ENCODE assay signal across 1 cellular context in the genomic region with DNA sequence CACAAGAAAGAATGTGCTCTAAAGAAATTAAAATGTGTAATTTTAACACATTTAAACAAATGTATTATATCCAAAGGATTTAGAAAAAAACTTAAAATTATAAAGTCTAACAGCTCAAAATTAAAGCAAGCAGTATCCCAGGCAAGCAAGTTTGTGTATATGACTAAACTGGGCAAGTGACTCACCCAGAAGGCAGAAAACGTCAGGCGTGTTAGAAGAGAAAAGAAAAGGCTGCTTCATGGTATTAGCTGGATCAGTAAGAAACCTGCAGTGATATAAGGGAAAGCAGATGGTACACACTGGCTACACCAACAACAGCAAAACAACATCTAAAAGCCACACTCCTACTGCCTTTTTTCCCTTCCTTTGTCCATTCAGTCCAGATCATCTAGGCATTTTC.
TF ChIP-seq lines count a peak whose summit lies in the region.

No MANE protein-coding gene starts in this region.

TF ChIP-seq in SK-N-SH, 30 proteins besides CTCF, POLR2A, EP300 and RAD21 (continued from another document):
- TF ChIP-seq GATA2 (CRISPR knock-in tag; IDR thresholded peaks at IDR 0.05) (no peak), GABPA (IDR thresholded peaks at IDR 0.05; ENCODE audit: low read depth) (no peak), FOXM1 (IDR thresholded peaks at IDR 0.05; ENCODE audit: low read depth) (no peak), NFIC (IDR thresholded peaks at IDR 0.05; ENCODE audit: borderline replicate concordance) (no peak)
- TF ChIP-seq, protein P1, sequence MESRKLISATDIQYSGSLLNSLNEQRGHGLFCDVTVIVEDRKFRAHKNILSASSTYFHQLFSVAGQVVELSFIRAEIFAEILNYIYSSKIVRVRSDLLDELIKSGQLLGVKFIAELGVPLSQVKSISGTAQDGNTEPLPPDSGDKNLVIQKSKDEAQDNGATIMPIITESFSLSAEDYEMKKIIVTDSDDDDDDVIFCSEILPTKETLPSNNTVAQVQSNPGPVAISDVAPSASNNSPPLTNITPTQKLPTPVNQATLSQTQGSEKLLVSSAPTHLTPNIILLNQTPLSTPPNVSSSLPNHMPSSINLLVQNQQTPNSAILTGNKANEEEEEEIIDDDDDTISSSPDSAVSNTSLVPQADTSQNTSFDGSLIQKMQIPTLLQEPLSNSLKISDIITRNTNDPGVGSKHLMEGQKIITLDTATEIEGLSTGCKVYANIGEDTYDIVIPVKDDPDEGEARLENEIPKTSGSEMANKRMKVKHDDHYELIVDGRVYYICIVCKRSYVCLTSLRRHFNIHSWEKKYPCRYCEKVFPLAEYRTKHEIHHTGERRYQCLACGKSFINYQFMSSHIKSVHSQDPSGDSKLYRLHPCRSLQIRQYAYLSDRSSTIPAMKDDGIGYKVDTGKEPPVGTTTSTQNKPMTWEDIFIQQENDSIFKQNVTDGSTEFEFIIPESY (IDR thresholded peaks at IDR 0.05; ENCODE audit: borderline replicate concordance, low read depth), result no peak
